In genomic region chr5:149999359-149999758, GRCh38 we compare ENCODE assay signal across 8 cellular contexts. TPM values are rescaled to one million over a fixed set of nuclear protein-coding genes. Genes with fewer than 3 reads are reported as not detected.
DNase-seq lines count a peak whose midpoint lies in the region; ATAC-seq and TF ChIP-seq lines count a peak whose summit lies in the region.

No MANE protein-coding gene starts in this region.

- no peak overlapping the region for H3K27ac ChIP-seq in KMS-11
- peak overlapping the region in 1 of 2 donors; percentile 96 for H3K27ac ChIP-seq in left lung

- no peak for ATAC-seq in central memory CD8-positive, alpha-beta T cell (replicated peaks; ENCODE audit: extremely low read depth, poor library complexity, severe bottlenecking)
- no peak for ATAC-seq in naive thymus-derived CD8-positive, alpha-beta T cell
- no peak for ATAC-seq in GM19324 (IDR thresholded peaks at IDR 0.05; ENCODE audit: low FRiP score, unreplicated experiment)
- ATAC-seq in left lung, result no peak

- no peaks in the 10 kb centered on the region for H4K20me1 ChIP-seq in KMS-11 (ENCODE audit: insufficient read depth)

- POLR2A ChIA-PET in BJ (lab: Charles Lee), result interaction anchor here (0.6 kb wide), 1 partner anchor 116 kb away, joined by 3 read pairs; no protein-coding TSS in a partner anchor
- POLR2A ChIA-PET in naive thymus-derived CD8-positive, alpha-beta T cell (lab: Charles Lee), result interaction anchor here (1.4 to 1.6 kb wide), 3 partner anchors 39 to 269 kb away, joined by 5 to 11 read pairs (median 6); partner anchors contain the start of genes PPARGC1B and SLC26A2

- peak overlapping the region; percentile 85 for H3K27ac Mint-ChIP-seq in central memory CD8-positive, alpha-beta T cell (ENCODE audit: low read depth)
- H3K27ac Mint-ChIP-seq in naive thymus-derived CD8-positive, alpha-beta T cell, result peak overlapping the region; percentile 84 to 96 (median 92)

- intact Hi-C loops in left lung (cut with DNase I), result loop anchor here in 1 of 2 donors (10.0 kb wide), 1 partner anchor 365 kb away; no protein-coding TSS in a partner anchor

- TF ChIP-seq CTCF in BJ (IDR thresholded peaks at IDR 0.05; ENCODE audit: insufficient read depth, low read depth, low read length), result no peak
- no peak for TF ChIP-seq CTCF in KMS-11 (conservative IDR thresholded peaks at IDR 0.05; ENCODE audit: low read depth, low read length)
- TF ChIP-seq CTCF in left lung (IDR thresholded peaks at IDR 0.05), result no peak

- H3K27me3 Mint-ChIP-seq in central memory CD8-positive, alpha-beta T cell, result no peaks in the 10 kb centered on the region
- no peaks in the 10 kb centered on the region for H3K27me3 Mint-ChIP-seq in naive thymus-derived CD8-positive, alpha-beta T cell

- H2AFZ ChIP-seq in KMS-11 (ENCODE audit: low read depth), result no peak overlapping the region; the same call in 1 of the 2 replicates

- CTCF ChIA-PET in BJ (lab: Yijun Ruan, JAX), result interaction anchor here (1.0 to 3.3 kb wide), 4 partner anchors 9 to 219 kb away, joined by 3 to 17 read pairs (median 4); no protein-coding TSS in a partner anchor

- H3K9me3 Mint-ChIP-seq in central memory CD8-positive, alpha-beta T cell, result no peaks in the 10 kb centered on the region
- H3K9me3 Mint-ChIP-seq in naive thymus-derived CD8-positive, alpha-beta T cell, result no peaks in the 10 kb centered on the region

- H3K27me3 ChIP-seq in BJ (ENCODE audit: control insufficient read depth, insufficient read depth, low read length), result no peaks in the 10 kb centered on the region
- H3K27me3 ChIP-seq in KMS-11 (ENCODE audit: insufficient read depth, low read depth), result no peaks in the 10 kb centered on the region
- no peaks in the 10 kb centered on the region for H3K27me3 ChIP-seq in left lung

- no peaks in the 10 kb centered on the region for H3K9me3 ChIP-seq in left lung

- H3K36me3 Mint-ChIP-seq in central memory CD8-positive, alpha-beta T cell (ENCODE audit: insufficient read depth), result peaks cover 11% of the 10 kb centered on the region
- H3K36me3 Mint-ChIP-seq in naive thymus-derived CD8-positive, alpha-beta T cell, result peaks cover 0 to 27% (median 6%) of the 10 kb centered on the region in 3 donors

- H3K9ac ChIP-seq in KMS-11, result peak overlapping the region; percentile 88; the same call in 1 of the 2 replicates

- H3K4me2 ChIP-seq in KMS-11, result peak overlapping the region; percentile 77

- peaks cover 47% of the 10 kb centered on the region for H3K4me1 Mint-ChIP-seq in central memory CD8-positive, alpha-beta T cell
- H3K4me1 Mint-ChIP-seq in naive thymus-derived CD8-positive, alpha-beta T cell, result peaks cover 24 to 40% (median 39%) of the 10 kb centered on the region in 4 donors

- DNase-seq in BJ (ENCODE audit: low read depth), result no peak
- DNase-seq in central memory CD8-positive, alpha-beta T cell (ENCODE audit: low spot score in 2 of 2), result no peak
- DNase-seq in naive thymus-derived CD8-positive, alpha-beta T cell, result no peak
- DNase-seq in NCI-H2171 treated with DMSO at 0.1 percent for 48 hours (lab: John Stamatoyannopoulos, UW), result no peak
- DNase-seq in NCI-H1092 (lab: John Stamatoyannopoulos, UW), result no peak
- no peak for DNase-seq in left lung

- peak overlapping the region; percentile 76 for H3K4me3 Mint-ChIP-seq in central memory CD8-positive, alpha-beta T cell
- H3K4me3 Mint-ChIP-seq in naive thymus-derived CD8-positive, alpha-beta T cell, result peak overlapping the region; percentile 75 to 98 (median 90)

- H3K4me3 ChIP-seq in BJ (ENCODE audit: low read depth, low read length) (peak overlapping the region; percentile 70; the same call in 1 of the 2 replicates), KMS-11 (IDR thresholded peaks at IDR 0.05; ENCODE audit: insufficient read depth, low read depth, low read length) (no peak overlapping the region), left lung (peak overlapping the region in 1 of 2 donors; percentile 90)

- peaks cover 29% of the 10 kb centered on the region for H3K79me2 ChIP-seq in KMS-11 (ENCODE audit: insufficient read depth, low read depth)

- peaks cover 17% of the 10 kb centered on the region for H3K4me1 ChIP-seq in KMS-11 (ENCODE audit: low read depth, poor library complexity, severe bottlenecking)
- peaks cover 13 to 37% of the 10 kb centered on the region in 2 donors for H3K4me1 ChIP-seq in left lung

- no peaks in the 10 kb centered on the region; the same call in 1 of the 2 replicates for H3K36me3 ChIP-seq in BJ (ENCODE audit: control insufficient read depth, insufficient read depth, low read length)
- H3K36me3 ChIP-seq in KMS-11 (ENCODE audit: insufficient read depth), result no peaks in the 10 kb centered on the region
- H3K36me3 ChIP-seq in left lung, result peaks cover 0 to 29% of the 10 kb centered on the region in 2 donors

RNA-seq across cellular contexts. Expression of gene TIGD6, which starts 1.1 kb away (rescaled TPM):
- 4.6 and 6.7 TPM in 2 replicates for polyA plus RNA-seq in BJ (2011; rRNA removed)
- polyA minus RNA-seq in BJ (2011; rRNA and poly(A)+ RNA removed), result 6.1 and 6.3 TPM in 2 replicates
- 1 to 10 TPM; 6.0 to 6.3 TPM for total RNA-seq in naive thymus-derived CD8-positive, alpha-beta T cell
- 1 to 10 TPM; 2.7 to 4.5 (median 3.6) TPM for polyA plus RNA-seq in naive thymus-derived CD8-positive, alpha-beta T cell
- total RNA-seq in left lung, result 1 to 10 TPM; 4.1 to 5.8 TPM

RNA-seq across cellular contexts. Expression of gene HMGXB3, which starts 1.2 kb away (rescaled TPM):
- polyA plus RNA-seq in BJ (2011; rRNA removed), result 33.4 and 39.0 TPM in 2 replicates
- 37.4 and 52.1 TPM in 2 replicates for polyA minus RNA-seq in BJ (2011; rRNA and poly(A)+ RNA removed)
- 10 to 100 TPM; 33.8 to 36.5 TPM for total RNA-seq in naive thymus-derived CD8-positive, alpha-beta T cell
- 10 to 100 TPM in 1 of 3 donors, 1 to 10 TPM in 2; 4.6 to 13.1 (median 6.1) TPM for polyA plus RNA-seq in naive thymus-derived CD8-positive, alpha-beta T cell
- 10 to 100 TPM; 27.5 to 37.1 TPM for total RNA-seq in left lung

RNA-seq across cellular contexts. Expression of gene SLC26A2, which starts 38.8 kb away (rescaled TPM):
- polyA plus RNA-seq in BJ (2011; rRNA removed), result 3.3 and 7.6 TPM in 2 replicates
- 9.5 and 11.5 TPM in 2 replicates for polyA minus RNA-seq in BJ (2011; rRNA and poly(A)+ RNA removed)
- total RNA-seq in naive thymus-derived CD8-positive, alpha-beta T cell, result 10 to 100 TPM; 14.7 to 16.9 TPM
- polyA plus RNA-seq in naive thymus-derived CD8-positive, alpha-beta T cell, result 1 to 10 TPM; 2.5 to 3.0 (median 2.6) TPM
- 10 to 100 TPM; 14.3 to 18.5 TPM for total RNA-seq in left lung

RNA-seq across cellular contexts. Expression of gene PDE6A, which starts 54.8 kb away (rescaled TPM):
- not detected in 2 replicates for polyA plus RNA-seq in BJ (2011; rRNA removed)
- polyA minus RNA-seq in BJ (2011; rRNA and poly(A)+ RNA removed), result not detected in 2 replicates
- not detected for total RNA-seq in naive thymus-derived CD8-positive, alpha-beta T cell
- not detected for polyA plus RNA-seq in naive thymus-derived CD8-positive, alpha-beta T cell
- total RNA-seq in left lung, result not detected
